ENCODE assay signal across 8 cellular contexts in genomic region chr20:32945710-32946221, GRCh38. TPM values are rescaled to one million over a fixed set of nuclear protein-coding genes. Genes with fewer than 3 reads are reported as not detected.
A peak's percentile ranks its signal among the peaks of the same experiment; 100 is the strongest.
DNase-seq lines count a peak whose midpoint lies in the region; ATAC-seq and TF ChIP-seq lines count a peak whose summit lies in the region.

No MANE protein-coding gene starts in this region.

- H3K9me2 ChIP-seq in HCT116 (ENCODE audit: insufficient read depth) = no peaks in the 10 kb centered on the region

- H3K9ac ChIP-seq in HCT116 (ENCODE audit: low read length) = no peak overlapping the region
- H3K9ac ChIP-seq in smooth muscle cell (ENCODE audit: low read depth) = no peak overlapping the region

- no peaks in the 10 kb centered on the region for H3K36me3 ChIP-seq in CD4-positive, CD25-positive, alpha-beta regulatory T cell (ENCODE audit: control insufficient read depth, insufficient read depth, low read length)
- no peaks in the 10 kb centered on the region for H3K36me3 ChIP-seq in HCT116 (ENCODE audit: control insufficient read depth in 1 of 2, insufficient read depth in 2 of 2, low read length in 2 of 2)
- no peaks in the 10 kb centered on the region for H3K36me3 ChIP-seq in smooth muscle cell (ENCODE audit: low read depth)
- no peaks in the 10 kb centered on the region for H3K36me3 ChIP-seq in tibial artery

- no peak for TF ChIP-seq POLR2A in HCT116 (IDR thresholded peaks at IDR 0.05; ENCODE audit: borderline replicate concordance, extremely low read depth, insufficient read depth, insufficient read length)

- peak overlapping the region; percentile 82 to 94 (median 88) for H3K27ac Mint-ChIP-seq in CD4-positive, CD25-positive, alpha-beta regulatory T cell
- H3K27ac Mint-ChIP-seq in endothelial cell (ENCODE audit: unreplicated experiment) = peak overlapping the region; percentile 71

- H3K4me2 ChIP-seq in HCT116 (ENCODE audit: low read length) (no peak overlapping the region), smooth muscle cell (no peak overlapping the region)

- peak overlapping the region; percentile 79 for H2AFZ ChIP-seq in HCT116 (ENCODE audit: low read depth, low read length, poor library complexity, severe bottlenecking)
- H2AFZ ChIP-seq in smooth muscle cell (ENCODE audit: low read depth) = no peak overlapping the region

- no TSS peak for BruUV-seq in HCT116 (replicated peaks; lab: Mats Ljungman, UMichigan)

- H3K4me3 ChIP-seq in CD4-positive, CD25-positive, alpha-beta regulatory T cell (ENCODE audit: low read depth, low read length) = peak overlapping the region; percentile 61
- H3K4me3 ChIP-seq in HCT116 (replicated peaks in 1 of 2; ENCODE audit: low read depth in 1 of 2, low read length in 2 of 2) (no peak overlapping the region), smooth muscle cell (no peak overlapping the region), tibial artery (no peak overlapping the region)

- no peaks in the 10 kb centered on the region for H3K27me3 Mint-ChIP-seq in CD4-positive, CD25-positive, alpha-beta regulatory T cell
- no peaks in the 10 kb centered on the region for H3K27me3 Mint-ChIP-seq in endothelial cell (ENCODE audit: unreplicated experiment)

- TF ChIP-seq CTCF in HCT116 (IDR thresholded peaks at IDR 0.05 in 2 of 3, conservative IDR thresholded peaks at IDR 0.05 in 1 of 3; ENCODE audit: borderline replicate concordance in 1 of 3, insufficient read depth in 1 of 3, low read depth in 2 of 3, low read length in 2 of 3) = peak; percentile 33 to 68 (median 66); a peak in 4 of 6 replicates
- peak; percentile 50 for TF ChIP-seq CTCF in endothelial cell (IDR thresholded peaks at IDR 0.05; ENCODE audit: unreplicated experiment)
- peak; percentile 59 for TF ChIP-seq CTCF in smooth muscle cell (IDR thresholded peaks at IDR 0.05; ENCODE audit: borderline replicate concordance, insufficient read depth, poor library complexity, severe bottlenecking)
- no peak for TF ChIP-seq CTCF in tibial artery (IDR thresholded peaks at IDR 0.05)

- 35% methylated on average over 4 of the region's 4 CpGs for WGBS in smooth muscle cell (ENCODE audit: low lambda C conversion rate)

- TF ChIP-seq RAD21 in HCT116 (IDR thresholded peaks at IDR 0.05; ENCODE audit: low read depth) = peak; percentile 50

- CTCF ChIA-PET in HCT116 (lab: Charles Lee) = interaction anchor here (1.0 to 3.3 kb wide), 4 partner anchors 44 to 271 kb away, joined by 3 to 22 read pairs (median 5); partner anchors contain the start of gene C20orf203

- H3K4me1 Mint-ChIP-seq in CD4-positive, CD25-positive, alpha-beta regulatory T cell = peaks cover 20 to 42% (median 30%) of the 10 kb centered on the region in 4 donors
- peaks cover 25% of the 10 kb centered on the region for H3K4me1 Mint-ChIP-seq in endothelial cell (ENCODE audit: unreplicated experiment)

- H3K9me3 Mint-ChIP-seq in CD4-positive, CD25-positive, alpha-beta regulatory T cell = peaks cover 0 to 1% (median 0%) of the 10 kb centered on the region in 7 donors
- H3K9me3 Mint-ChIP-seq in endothelial cell (ENCODE audit: unreplicated experiment) = no peaks in the 10 kb centered on the region

- peak; percentile 90 to 91 for ATAC-seq in CD4-positive, CD25-positive, alpha-beta regulatory T cell (ENCODE audit: low read depth in 2 of 2)
- ATAC-seq in HCT116 (peak; percentile 96), GM18498 (IDR thresholded peaks at IDR 0.05; ENCODE audit: unreplicated experiment) (no peak), HG03039 (IDR thresholded peaks at IDR 0.05; ENCODE audit: unreplicated experiment) (no peak)

- H3K27me3 ChIP-seq in CD4-positive, CD25-positive, alpha-beta regulatory T cell (ENCODE audit: control insufficient read depth, insufficient read depth, low read length) = no peaks in the 10 kb centered on the region
- H3K27me3 ChIP-seq in HCT116 (ENCODE audit: insufficient read depth, low read length) = peaks cover 12% of the 10 kb centered on the region; the same call in 1 of the 2 replicates
- peaks cover 13% of the 10 kb centered on the region for H3K27me3 ChIP-seq in smooth muscle cell (ENCODE audit: low read depth)
- H3K27me3 ChIP-seq in tibial artery = no peaks in the 10 kb centered on the region

- H3K27ac ChIP-seq in CD4-positive, CD25-positive, alpha-beta regulatory T cell (ENCODE audit: insufficient read depth, low read length, poor library complexity, severe bottlenecking) = peak overlapping the region; percentile 60
- no peak overlapping the region for H3K27ac ChIP-seq in HCT116 (ENCODE audit: low read depth, low read length)
- no peak overlapping the region for H3K27ac ChIP-seq in smooth muscle cell (ENCODE audit: low read depth)
- no peak overlapping the region for H3K27ac ChIP-seq in tibial artery

- POLR2A ChIA-PET in HCT116 (lab: Charles Lee) = no interaction called here

- no peaks in the 10 kb centered on the region for H3K36me3 Mint-ChIP-seq in CD4-positive, CD25-positive, alpha-beta regulatory T cell
- H3K36me3 Mint-ChIP-seq in endothelial cell (ENCODE audit: low read depth, unreplicated experiment) = no peaks in the 10 kb centered on the region

- peaks cover 15% of the 10 kb centered on the region for H3K4me1 ChIP-seq in CD4-positive, CD25-positive, alpha-beta regulatory T cell (ENCODE audit: control insufficient read depth, insufficient read depth, low read length, poor library complexity, severe bottlenecking)
- H3K4me1 ChIP-seq in HCT116 (ENCODE audit: control insufficient read depth in 1 of 2, insufficient read depth in 2 of 2, low read length in 2 of 2) = no peaks in the 10 kb centered on the region
- peaks cover 3% of the 10 kb centered on the region for H3K4me1 ChIP-seq in smooth muscle cell (ENCODE audit: low read depth)
- no peaks in the 10 kb centered on the region for H3K4me1 ChIP-seq in tibial artery

- peak in 2 of 3 donors; percentile 55 to 67 for DNase-seq in CD4-positive, CD25-positive, alpha-beta regulatory T cell
- DNase-seq in HCT116 (ENCODE audit: low read depth, low spot score) (peak; percentile 21), SIG-M5 treated with dmso at 0.1 percent for 504 hours (lab: John Stamatoyannopoulos, UW; ENCODE audit: unreplicated experiment) (peak; percentile 74), endothelial cell (ENCODE audit: low spot score) (peak; percentile 31), smooth muscle cell (lab: John Stamatoyannopoulos, UW; ENCODE audit: unreplicated experiment) (no peak), tibial artery (no peak)

- H3K79me2 ChIP-seq in HCT116 (ENCODE audit: insufficient read depth, low read length) = no peaks in the 10 kb centered on the region
- no peaks in the 10 kb centered on the region for H3K79me2 ChIP-seq in smooth muscle cell (ENCODE audit: low read depth)

- intact Hi-C loops in HCT116 (cut with micrococcal nuclease) = loop anchor here (1.0 kb wide), 1 partner anchor 43 kb away; no protein-coding TSS in a partner anchor
- intact Hi-C loops in tibial artery (cut with DNase I; ENCODE audit: low total_unique reads) = no loop called here

- RAD21 ChIA-PET in HCT116 (lab: Charles Lee; ENCODE audit: low non-redundant PET in 1 of 2, low total read pairs in 2 of 2, uncharacterized antibody in 2 of 2, unreplicated experiment in 2 of 2) = no interaction called here

- H4K20me1 ChIP-seq in HCT116 (ENCODE audit: insufficient read depth) = no peaks in the 10 kb centered on the region
- no peaks in the 10 kb centered on the region for H4K20me1 ChIP-seq in smooth muscle cell (ENCODE audit: low read depth)

- H3K9me3 ChIP-seq in CD4-positive, CD25-positive, alpha-beta regulatory T cell (ENCODE audit: control insufficient read depth in 2 of 2, low read length in 2 of 2) = no peaks in the 10 kb centered on the region
- H3K9me3 ChIP-seq in HCT116 (ENCODE audit: control insufficient read depth in 1 of 2, insufficient read depth in 1 of 2, low read depth in 1 of 2, low read length in 2 of 2) (no peaks in the 10 kb centered on the region), smooth muscle cell (replicated peaks; ENCODE audit: low read depth) (no peaks in the 10 kb centered on the region), tibial artery (peaks cover 0 to 10% (median 0%) of the 10 kb centered on the region in 3 donors)

- H3K4me3 Mint-ChIP-seq in CD4-positive, CD25-positive, alpha-beta regulatory T cell = peak overlapping the region; percentile 1 to 74 (median 48)
- H3K4me3 Mint-ChIP-seq in endothelial cell (ENCODE audit: unreplicated experiment) = no peak overlapping the region

- H3F3A ChIP-seq in smooth muscle cell (ENCODE audit: low read depth) = no peaks in the 10 kb centered on the region

TF ChIP-seq in HCT116, 20 proteins besides CTCF, POLR2A, EP300 and RAD21 (continues in another document):
- TF ChIP-seq SIN3A (IDR thresholded peaks at IDR 0.05; ENCODE audit: low read depth) = no peak
- TF ChIP-seq REST (IDR thresholded peaks at IDR 0.05; ENCODE audit: low read depth) = no peak
- TF ChIP-seq FOSL1 (IDR thresholded peaks at IDR 0.05; ENCODE audit: low read depth) = no peak
- TF ChIP-seq CEBPB (IDR thresholded peaks at IDR 0.05; ENCODE audit: low read depth) = no peak
- no peak for TF ChIP-seq CBX3 (IDR thresholded peaks at IDR 0.05; ENCODE audit: low read depth)

RNA-seq across cellular contexts. Expression of gene SUN5, which starts 58.5 kb away (rescaled TPM):
- total RNA-seq in CD4-positive, CD25-positive, alpha-beta regulatory T cell = not detected
- not detected for polyA plus RNA-seq in CD4-positive, CD25-positive, alpha-beta regulatory T cell
- not detected for total RNA-seq in HCT116 (2021; ENCODE audit: unreplicated experiment)
- polyA plus RNA-seq in HCT116 (2012) = not detected in 2 replicates
- not detected for total RNA-seq in endothelial cell (ENCODE audit: unreplicated experiment)
- total RNA-seq in smooth muscle cell = not detected in 2 replicates
- not detected in 2 replicates for polyA plus RNA-seq in smooth muscle cell

Comparison
In these comparisons a context has a peak if more than half of its experiments do, and no peak if none do; other contexts are left out.
1. ATAC-seq: peak in CD4-positive, CD25-positive, alpha-beta regulatory T cell (2 of 2) and HCT116 (single experiment); none in GM18498 (single experiment) and HG03039 (single experiment).
2. DNase-seq: peak in CD4-positive, CD25-positive, alpha-beta regulatory T cell (2 of 3), HCT116 (single experiment), SIG-M5 treated with dmso at 0.1 percent for 504 hours (single experiment) and endothelial cell (single experiment); none in smooth muscle cell (single experiment) and tibial artery (0 of 2).
3. CTCF ChIP-seq: peak in HCT116 (3 of 3), endothelial cell (single experiment) and smooth muscle cell (single experiment); none in tibial artery (0 of 2).